Comparison of ENCODE assay signal across 16 cellular contexts in genomic region chr16:58329147-58329546, GRCh38. TPM values are rescaled to one million over a fixed set of nuclear protein-coding genes. Genes with fewer than 3 reads are reported as not detected.
DNase-seq lines count a peak whose midpoint lies in the region; ATAC-seq and TF ChIP-seq lines count a peak whose summit lies in the region.
"Had no signal": no experiment of that assay in that cellular context is flagged by ENCODE, and none has a peak within 500 bp of the region (broad histone marks: within the 10 kb centered on the region; RNA-seq: fewer than 3 reads in every experiment).

No MANE protein-coding gene starts in this region.

- H3K4me1 ChIP-seq in body of pancreas (no peaks in the 10 kb centered on the region), endodermal cell (ENCODE audit: control insufficient read depth, insufficient read depth, low read length) (no peaks in the 10 kb centered on the region)
- H3K4me1 ChIP-seq: stomach had no signal

- DNase-seq in Calu3 (peak; percentile 12), M059J (ENCODE audit: low read depth) (peak; percentile 61), body of pancreas (peak in 1 of 4 donors; percentile 7), iris pigment epithelial cell (ENCODE audit: low read depth) (peak; percentile 46), endodermal cell (no peak), coronary artery (ENCODE audit: low spot score) (no peak), kidney tubule cell (ENCODE audit: low spot score) (no peak), nucleus accumbens (lab: John Stamatoyannopoulos, UW) (no peak)
- DNase-seq: activated CD4-positive, alpha-beta memory T cell treated with anti-CD3 and anti-CD28 coated beads, Interleukin-2, amount 10 ng/mL, durations not matched to agents 7 days and 5 days; activated effector memory CD4-positive, alpha-beta T cell treated with Interleukin-2 at 50 U/mL for 16 hours; stomach; T-helper 9 cell had no signal

- H3K9me3 Mint-ChIP-seq in Calu3 (ENCODE audit: low read depth, unreplicated experiment) (no peaks in the 10 kb centered on the region), endodermal cell (no peaks in the 10 kb centered on the region)
- H3K9me3 Mint-ChIP-seq: activated CD4-positive, alpha-beta memory T cell treated with anti-CD3 and anti-CD28 coated beads, Interleukin-2, amount 10 ng/mL, durations not matched to agents 7 days and 5 days had no signal

- TF ChIP-seq CTCF in Calu3 (IDR thresholded peaks at IDR 0.05; ENCODE audit: unreplicated experiment) (no peak), body of pancreas (IDR thresholded peaks at IDR 0.05) (no peak), endodermal cell (conservative IDR thresholded peaks at IDR 0.05) (no peak), coronary artery (IDR thresholded peaks at IDR 0.05) (no peak)

- intact Hi-C loops in Calu3 (cut with micrococcal nuclease; ENCODE audit: unreplicated experiment): no loop called here
- intact Hi-C loops in body of pancreas (cut with DNase I): no loop called here

- no TSS peak for BruUV-seq in Calu3 (replicated peaks; lab: Mats Ljungman, UMichigan)

- no peak overlapping the region for H3K27ac Mint-ChIP-seq in Calu3 (ENCODE audit: unreplicated experiment)
- H3K27ac Mint-ChIP-seq in endodermal cell: no peak overlapping the region
- H3K27ac Mint-ChIP-seq: activated CD4-positive, alpha-beta memory T cell treated with anti-CD3 and anti-CD28 coated beads, Interleukin-2, amount 10 ng/mL, durations not matched to agents 7 days and 5 days had no signal

- no peaks in the 10 kb centered on the region for H3K36me3 Mint-ChIP-seq in Calu3 (ENCODE audit: insufficient read depth, unreplicated experiment)
- H3K36me3 Mint-ChIP-seq in endodermal cell (ENCODE audit: low read depth): no peaks in the 10 kb centered on the region

- H3K9ac ChIP-seq in endodermal cell (ENCODE audit: extremely low read depth, low read length, poor library complexity, severe bottlenecking): no peak overlapping the region
- H3K9ac ChIP-seq: BLaER1 treated with 17β-estradiol and CSF1 and Interleukin-3, amounts not matched to agents 10 nM and 100 nM had no signal

- TF ChIP-seq POLR2A in body of pancreas (IDR thresholded peaks at IDR 0.05): no peak

- ATAC-seq in body of pancreas: peak; percentile 55
- ATAC-seq: Panc1 had no signal

- CTCF ChIA-PET in Calu3 (lab: Charles Lee): no interaction called here

- no peaks in the 10 kb centered on the region for H3K36me3 ChIP-seq in body of pancreas (replicated peaks in 1 of 2; ENCODE audit: insufficient read depth in 1 of 2, low read depth in 2 of 2)
- H3K36me3 ChIP-seq in endodermal cell (ENCODE audit: control insufficient read depth, insufficient read depth, low read length): no peaks in the 10 kb centered on the region
- H3K36me3 ChIP-seq: BLaER1 treated with 17β-estradiol and CSF1 and Interleukin-3, amounts not matched to agents 10 nM and 100 nM; cardiac muscle cell; stomach had no signal

- peaks cover 29% of the 10 kb centered on the region for H3K27me3 Mint-ChIP-seq in Calu3 (ENCODE audit: unreplicated experiment)
- H3K27me3 Mint-ChIP-seq in endodermal cell (ENCODE audit: insufficient read depth): no peaks in the 10 kb centered on the region

- no peak overlapping the region for H3K4me3 Mint-ChIP-seq in Calu3 (ENCODE audit: low read depth, unreplicated experiment)
- H3K4me3 Mint-ChIP-seq in endodermal cell: no peak overlapping the region
- H3K4me3 Mint-ChIP-seq: activated CD4-positive, alpha-beta memory T cell treated with anti-CD3 and anti-CD28 coated beads, Interleukin-2, amount 10 ng/mL, durations not matched to agents 7 days and 5 days had no signal

- no peaks in the 10 kb centered on the region for H3K9me3 ChIP-seq in body of pancreas
- no peaks in the 10 kb centered on the region for H3K9me3 ChIP-seq in endodermal cell (ENCODE audit: control insufficient read depth, low read length)
- H3K9me3 ChIP-seq: BLaER1 treated with 17β-estradiol and CSF1 and Interleukin-3, amounts not matched to agents 10 nM and 100 nM; stomach had no signal

- no peaks in the 10 kb centered on the region for H3K4me1 Mint-ChIP-seq in Calu3 (ENCODE audit: low read depth, unreplicated experiment)
- H3K4me1 Mint-ChIP-seq in endodermal cell: peaks cover 8% of the 10 kb centered on the region
- H3K4me1 Mint-ChIP-seq: activated CD4-positive, alpha-beta memory T cell treated with anti-CD3 and anti-CD28 coated beads, Interleukin-2, amount 10 ng/mL, durations not matched to agents 7 days and 5 days had no signal

- 45 to 50% methylated on average over 2 of the region's 2 CpGs for WGBS in body of pancreas, 2 donors
- 70 to 80% methylated on average over 2 of the region's 2 CpGs for WGBS in endodermal cell (ENCODE audit: insufficient coverage in 1 of 2, insufficient read length in 1 of 2), 2 experiments

- H3K27ac ChIP-seq in body of pancreas (no peak overlapping the region), endodermal cell (ENCODE audit: low read depth, low read length) (no peak overlapping the region), coronary artery (no peak overlapping the region)
- H3K27ac ChIP-seq: BLaER1 treated with 17β-estradiol and CSF1 and Interleukin-3, amounts not matched to agents 10 nM and 100 nM; cardiac muscle cell; stomach had no signal

- H3K4me3 ChIP-seq in body of pancreas: no peak overlapping the region
- no peak overlapping the region for H3K4me3 ChIP-seq in endodermal cell (ENCODE audit: low read length)
- H3K4me3 ChIP-seq in coronary artery: no peak overlapping the region
- H3K4me3 ChIP-seq: BLaER1 treated with 17β-estradiol and CSF1 and Interleukin-3, amounts not matched to agents 10 nM and 100 nM; cardiac muscle cell; stomach had no signal

- H3K27me3 ChIP-seq in body of pancreas (no peaks in the 10 kb centered on the region), endodermal cell (ENCODE audit: control insufficient read depth, insufficient read depth, low read length, poor library complexity, severe bottlenecking) (no peaks in the 10 kb centered on the region)
- H3K27me3 ChIP-seq: BLaER1 treated with 17β-estradiol and CSF1 and Interleukin-3, amounts not matched to agents 10 nM and 100 nM; cardiac muscle cell had no signal

RNA-seq across cellular contexts. Expression of gene PRSS54, which starts 34.3 kb away (rescaled TPM):
- total RNA-seq in Calu3 (2022): not detected in 2 replicates
- not detected in 2 replicates for total RNA-seq in M059J (2014; rRNA removed; shearing (Covaris generic))
- total RNA-seq in body of pancreas: not detected
- not detected for total RNA-seq in endodermal cell
- polyA plus RNA-seq in endodermal cell (2013, experiment 1 of 2): not detected
- polyA plus RNA-seq in endodermal cell (2013, experiment 2 of 2): not detected
- total RNA-seq: activated CD4-positive, alpha-beta memory T cell treated with anti-CD3 and anti-CD28 coated beads, Interleukin-2, amount 10 ng/mL, durations not matched to agents 7 days and 5 days; cardiac muscle cell; pulmonary artery endothelial cell; stomach had no signal
- polyA plus RNA-seq: cardiac muscle cell, stomach had no signal

Comparison
In these comparisons a context has a peak if more than half of its experiments do, and no peak if none do; other contexts are left out.
1. DNase-seq: peak in Calu3 (single experiment), M059J (single experiment) and iris pigment epithelial cell (single experiment); none in endodermal cell (single experiment), coronary artery (single experiment), kidney tubule cell (single experiment) and nucleus accumbens (0 of 56).